16 cellular contexts compared by ENCODE assay signal in the genomic region with DNA sequence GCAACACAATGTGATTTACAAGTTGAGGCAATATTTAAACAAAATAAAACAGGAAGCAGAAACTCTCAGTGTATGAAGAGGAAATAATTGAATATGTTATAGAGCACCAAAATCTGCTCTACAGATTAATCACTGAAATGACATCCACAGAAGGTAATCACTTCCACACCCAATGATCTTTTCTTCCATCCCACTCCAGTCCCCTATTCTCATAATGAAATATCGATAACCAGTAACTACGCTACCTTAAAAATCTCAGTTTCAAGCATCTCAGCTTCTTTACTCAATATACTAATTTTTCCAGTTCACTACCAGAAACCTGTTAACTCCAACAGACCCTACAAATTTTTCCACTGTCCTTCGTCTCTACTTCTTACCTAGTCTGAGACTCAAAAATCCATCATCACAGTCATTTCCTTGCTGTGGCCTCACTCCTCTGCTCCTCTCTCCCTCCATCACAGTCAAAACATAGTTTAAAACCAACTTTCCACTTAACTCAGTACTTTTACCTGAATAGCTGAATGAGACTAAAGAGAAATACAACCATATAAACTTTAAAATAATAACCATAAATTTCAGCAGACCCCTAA.
"Had no signal": no experiment of that assay in that cellular context is flagged by ENCODE, and none has a peak within 500 bp of the region (broad histone marks: within the 10 kb centered on the region; RNA-seq: fewer than 3 reads in every experiment).

No MANE protein-coding gene starts in this region.

- ATAC-seq: heart left ventricle, left lung had no signal

- DNase-seq: activated CD4-positive, alpha-beta T cell treated with anti-CD3 and anti-CD28 coated beads, Interleukin-2, amount 50 U/mL, for 4 hours; activated effector memory CD4-positive, alpha-beta T cell treated with Interleukin-2 at 50 U/mL for 16 hours; aorta; brain microvascular endothelial cell; central memory CD4-positive, alpha-beta T cell; colonic mucosa; erythroblast; heart left ventricle; midbrain; stimulated activated CD4-positive, alpha-beta T cell treated with anti-CD3 and anti-CD28 coated beads, Interleukin-2, amount 100 ng/mL, for 24 hours; stomach; testis had no signal

- H3K4me3 ChIP-seq: colonic mucosa, heart left ventricle, left lung, stomach, testis had no signal

- H3K9me3 ChIP-seq: colonic mucosa, heart left ventricle, left lung, stomach, testis had no signal

- H3K4me1 Mint-ChIP-seq: neural crest cell had no signal

- H3K9me3 Mint-ChIP-seq: neural crest cell, type B pancreatic cell had no signal

- H3K27ac Mint-ChIP-seq: progenitor cell of endocrine pancreas, type B pancreatic cell had no signal

- H3K27ac ChIP-seq: brain microvascular endothelial cell, colonic mucosa, heart left ventricle, left lung, stomach, testis had no signal

- H3K36me3 ChIP-seq: colonic mucosa had no signal

- H3K4me1 ChIP-seq: colonic mucosa, left lung had no signal

- H3K4me3 Mint-ChIP-seq: neural crest cell, type B pancreatic cell had no signal

- H3K27me3 ChIP-seq: brain microvascular endothelial cell, colonic mucosa, heart left ventricle, left lung, stomach, testis had no signal

- H3K27me3 Mint-ChIP-seq: progenitor cell of endocrine pancreas, type B pancreatic cell had no signal
